In the genomic region with DNA sequence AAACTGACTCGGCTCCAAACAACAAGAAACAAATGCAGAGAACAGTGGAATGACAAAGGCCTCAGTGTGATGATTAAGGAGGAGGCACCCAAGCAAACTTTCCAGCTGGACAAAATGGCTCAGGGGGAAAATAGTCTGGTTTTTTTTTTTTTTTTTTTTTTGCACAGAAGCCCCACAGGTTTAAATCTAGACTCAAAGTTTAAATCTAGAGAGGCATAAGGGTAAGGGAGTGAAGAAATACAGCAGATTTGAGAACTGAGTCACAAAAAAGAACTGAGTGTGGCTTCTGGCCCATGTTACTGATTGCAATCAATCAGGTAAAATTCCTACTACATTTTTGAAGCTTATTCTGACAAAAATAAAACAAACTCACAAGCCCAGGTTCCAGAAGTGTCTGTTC, we compare ENCODE assay signal across 8 cellular contexts.
"Had no signal": no experiment of that assay in that cellular context is flagged by ENCODE, and none has a peak within 500 bp of the region (broad histone marks: within the 10 kb centered on the region; RNA-seq: fewer than 3 reads in every experiment).

No MANE protein-coding gene starts in this region.

- H3K4me3 Mint-ChIP-seq: HFFc6 had no signal

- H3K4me1 ChIP-seq: HAP-1 had no signal

- H3K9me3 Mint-ChIP-seq: HFFc6 had no signal

- H2AFZ ChIP-seq: GM23248 had no signal

- H3K9ac ChIP-seq: GM23248 had no signal

- H3K4me3 ChIP-seq: GM23248, HAP-1, K562 had no signal

- ATAC-seq: HCT116, K562 had no signal

- H3K27ac Mint-ChIP-seq: HFFc6 had no signal

- H3K9me3 ChIP-seq: HAP-1 had no signal

- DNase-seq: GM23248, H7, HFFc6, IMR-90, KG1 had no signal

- H3K27ac ChIP-seq: GM23248 had no signal
